Comparison of ENCODE assay signal across 13 cellular contexts in the genomic region with DNA sequence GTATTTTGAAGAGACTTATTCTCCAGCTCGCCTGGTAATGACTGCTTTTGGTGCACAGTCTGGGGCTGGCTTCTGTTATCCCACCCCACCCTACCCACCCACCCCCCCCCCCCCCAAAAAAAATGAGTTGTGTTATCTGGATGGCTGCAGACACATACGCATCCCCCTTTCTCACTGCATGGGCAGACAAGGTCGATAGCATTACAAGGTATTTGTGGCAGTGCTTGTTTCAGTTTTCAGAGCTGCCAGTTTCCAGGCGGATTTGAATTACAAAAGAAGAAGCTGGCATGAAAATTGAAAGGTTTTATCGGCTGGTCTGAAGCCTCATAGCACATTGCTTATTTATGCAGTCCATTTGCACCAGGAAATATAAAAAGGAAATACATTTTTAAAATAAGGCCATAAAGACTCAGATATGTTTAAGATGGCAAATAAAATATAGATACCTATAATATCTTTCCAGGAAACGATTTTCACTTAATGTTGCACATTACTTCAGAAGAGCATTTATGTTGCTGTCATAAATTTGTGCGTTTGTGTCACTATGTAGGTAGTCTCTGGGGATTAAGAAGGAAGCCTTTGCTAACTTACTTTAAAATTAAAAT.
DNase-seq lines count a peak whose midpoint lies in the region; TF ChIP-seq lines count a peak whose summit lies in the region.
"Had no signal": no experiment of that assay in that cellular context is flagged by ENCODE, and none has a peak within 500 bp of the region (broad histone marks: within the 10 kb centered on the region; RNA-seq: fewer than 3 reads in every experiment).

No MANE protein-coding gene starts in this region.

- no peak overlapping the region for H3K4me3 Mint-ChIP-seq in T-helper 2 cell treated with Interferon-gamma antibody and Interleukin-4, amounts not matched to agents 5 μg/mL and 100 μg/mL, for 36 hours
- H3K4me3 Mint-ChIP-seq: activated CD4-positive, alpha-beta memory T cell treated with anti-CD3 and anti-CD28 coated beads for 36 hours had no signal

- peak overlapping the region; percentile 62 for H3K4me3 ChIP-seq in DOHH2 (ENCODE audit: low read length)
- H3K4me3 ChIP-seq in WERI-Rb-1 (ENCODE audit: low read depth, low read length) = peak overlapping the region; percentile 25; the same call in 1 of the 2 replicates
- H3K4me3 ChIP-seq in neutrophil (ENCODE audit: low read depth in 1 of 2, low read length in 1 of 2) = no peak overlapping the region
- H3K4me3 ChIP-seq: heart right ventricle, right lobe of liver had no signal

- peaks cover 99% of the 10 kb centered on the region for H3K4me1 ChIP-seq in DOHH2 (ENCODE audit: control insufficient read depth, low read length)
- H3K4me1 ChIP-seq in neutrophil (ENCODE audit: control insufficient read depth in 1 of 2, insufficient read depth in 1 of 2, low read depth in 1 of 2, low read length in 1 of 2) = peaks cover 44 to 48% of the 10 kb centered on the region in 2 experiments
- H3K4me1 ChIP-seq: right lobe of liver had no signal

- H3F3A ChIP-seq in DOHH2 (ENCODE audit: control insufficient read depth, insufficient read depth) = peaks cover 66% of the 10 kb centered on the region

- H3K79me2 ChIP-seq in DOHH2 (ENCODE audit: control insufficient read depth, low read length) = peaks cover 65% of the 10 kb centered on the region

- H3K36me3 ChIP-seq in DOHH2 (ENCODE audit: control insufficient read depth, low read length) (peaks cover 18% of the 10 kb centered on the region; the same call in 1 of the 2 replicates), WERI-Rb-1 (no peaks in the 10 kb centered on the region), neutrophil (no peaks in the 10 kb centered on the region)
- H3K36me3 ChIP-seq: heart right ventricle, right lobe of liver had no signal

- TF ChIP-seq CTCF in DOHH2 (IDR thresholded peaks at IDR 0.05; ENCODE audit: low read depth, low read length, poor library complexity, severe bottlenecking) (no peak), WERI-Rb-1 (IDR thresholded peaks at IDR 0.05; ENCODE audit: low read depth, low read length) (no peak), neutrophil (IDR thresholded peaks at IDR 0.05) (no peak)

- no peaks in the 10 kb centered on the region for H3K36me3 Mint-ChIP-seq in T-helper 2 cell treated with Interferon-gamma antibody and Interleukin-4, amounts not matched to agents 5 μg/mL and 100 μg/mL, for 36 hours (ENCODE audit: low read depth)
- H3K36me3 Mint-ChIP-seq: activated CD4-positive, alpha-beta memory T cell treated with anti-CD3 and anti-CD28 coated beads for 36 hours had no signal

- H3K9me2 ChIP-seq in DOHH2 (replicated peaks; ENCODE audit: control insufficient read depth, low read length) = no peaks in the 10 kb centered on the region

- peak overlapping the region; percentile 98 for H3K27ac ChIP-seq in DOHH2 (ENCODE audit: low read depth, low read length)
- peak overlapping the region; percentile 21; the same call in 1 of the 2 replicates for H3K27ac ChIP-seq in WERI-Rb-1
- H3K27ac ChIP-seq in neutrophil = peak overlapping the region; percentile 47
- H3K27ac ChIP-seq: heart right ventricle, right lobe of liver had no signal

- no peaks in the 10 kb centered on the region for H3K27me3 ChIP-seq in DOHH2 (ENCODE audit: control insufficient read depth, low read length)
- H3K27me3 ChIP-seq in WERI-Rb-1 (ENCODE audit: insufficient read depth, low read depth, severe bottlenecking) = no peaks in the 10 kb centered on the region
- no peaks in the 10 kb centered on the region for H3K27me3 ChIP-seq in neutrophil
- H3K27me3 ChIP-seq: heart right ventricle, right lobe of liver had no signal

- no peak overlapping the region for H3K27ac Mint-ChIP-seq in T-helper 2 cell treated with Interferon-gamma antibody and Interleukin-4, amounts not matched to agents 5 μg/mL and 100 μg/mL, for 36 hours
- H3K27ac Mint-ChIP-seq: activated CD4-positive, alpha-beta memory T cell treated with anti-CD3 and anti-CD28 coated beads for 36 hours had no signal

- H3K9me3 Mint-ChIP-seq in T-helper 2 cell treated with Interferon-gamma antibody and Interleukin-4, amounts not matched to agents 5 μg/mL and 100 μg/mL, for 36 hours = no peaks in the 10 kb centered on the region
- H3K9me3 Mint-ChIP-seq: activated CD4-positive, alpha-beta memory T cell treated with anti-CD3 and anti-CD28 coated beads for 36 hours had no signal

- H3K9me3 ChIP-seq in DOHH2 (ENCODE audit: control insufficient read depth, insufficient read depth, low read length) (no peaks in the 10 kb centered on the region), WERI-Rb-1 (ENCODE audit: severe bottlenecking) (no peaks in the 10 kb centered on the region), neutrophil (no peaks in the 10 kb centered on the region)
- H3K9me3 ChIP-seq: heart right ventricle, right lobe of liver had no signal

- DNase-seq in NCI-H1092 (lab: John Stamatoyannopoulos, UW) (peak; percentile 35), WERI-Rb-1 (peak; percentile 14), GM19238 (ENCODE audit: insufficient read length, low spot score) (no peak)
- no peak for DNase-seq in T-helper 2 cell treated with Interferon-gamma antibody and Interleukin-4, amounts not matched to agents 5 μg/mL and 100 μg/mL, for 36 hours (ENCODE audit: low spot score)
- DNase-seq in central memory CD4-positive, alpha-beta T cell = no peak
- DNase-seq: activated CD4-positive, alpha-beta memory T cell treated with anti-CD3 and anti-CD28 coated beads for 36 hours; heart right ventricle; kidney; NCI-H1105; right lobe of liver; T1000 had no signal

- H3K4me1 Mint-ChIP-seq in T-helper 2 cell treated with Interferon-gamma antibody and Interleukin-4, amounts not matched to agents 5 μg/mL and 100 μg/mL, for 36 hours (ENCODE audit: low read depth) = peaks cover 1% of the 10 kb centered on the region

- H4K20me1 ChIP-seq in DOHH2 (ENCODE audit: control insufficient read depth, insufficient read depth, low read depth, low read length) = no peaks in the 10 kb centered on the region

- H3K4me2 ChIP-seq in DOHH2 (ENCODE audit: low read length) = peak overlapping the region; percentile 78

- no peaks in the 10 kb centered on the region for H3K27me3 Mint-ChIP-seq in T-helper 2 cell treated with Interferon-gamma antibody and Interleukin-4, amounts not matched to agents 5 μg/mL and 100 μg/mL, for 36 hours (ENCODE audit: low read depth)
- H3K27me3 Mint-ChIP-seq: activated CD4-positive, alpha-beta memory T cell treated with anti-CD3 and anti-CD28 coated beads for 36 hours had no signal

Comparison
In these comparisons a context has a peak if more than half of its experiments do, and no peak if none do; other contexts are left out.
1. H3K27ac ChIP-seq: peak in every context shown above with its lines; median percentile 98 in DOHH2; 47 in neutrophil; 21 in WERI-Rb-1.
2. H3K4me3 ChIP-seq: peak in DOHH2 (single experiment) and WERI-Rb-1 (single experiment); none in neutrophil (0 of 2).
3. DNase-seq: peak in NCI-H1092 (single experiment) and WERI-Rb-1 (single experiment); none in T-helper 2 cell treated with Interferon-gamma antibody and Interleukin-4, amounts not matched to agents 5 μg/mL and 100 μg/mL, for 36 hours (single experiment), central memory CD4-positive, alpha-beta T cell (single experiment) and GM19238 (single experiment).